ENCODE assay signal across 1 cellular context in the genomic region with DNA sequence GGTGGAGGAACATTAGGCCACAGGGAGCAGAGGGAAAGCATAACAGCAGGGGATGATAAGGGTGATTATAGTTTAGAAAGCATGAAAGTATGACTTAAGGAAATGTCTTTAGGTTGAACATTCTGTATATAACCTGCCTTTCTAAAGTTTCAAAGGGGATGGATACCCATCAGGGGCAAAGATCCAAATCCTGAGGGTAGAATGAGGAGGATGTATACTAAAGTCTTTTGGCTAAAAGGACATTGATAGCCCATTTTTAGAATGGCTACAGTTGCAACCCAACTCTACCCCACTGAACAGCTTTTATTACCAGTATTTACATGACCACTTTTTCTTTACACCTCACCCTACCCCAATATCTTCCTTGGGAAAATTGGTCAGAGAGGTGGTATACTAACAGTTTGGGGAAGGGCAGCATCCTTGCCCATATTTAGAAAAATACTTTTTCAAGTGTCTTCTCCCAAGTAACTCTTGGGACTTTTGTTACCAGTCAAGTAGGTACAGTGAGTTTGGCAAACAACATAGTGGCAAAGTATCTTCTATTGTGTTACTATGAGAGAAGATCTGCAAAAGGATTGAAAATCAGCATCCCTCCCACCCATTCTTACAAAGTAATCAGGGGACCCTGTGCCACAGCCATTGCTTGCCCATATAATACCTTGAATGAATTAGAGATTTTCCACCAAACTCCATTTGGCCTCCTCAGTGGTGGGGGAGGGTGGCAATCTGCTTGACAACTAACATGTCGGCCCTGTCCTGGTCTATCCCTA.
TF ChIP-seq lines count a peak whose summit lies in the region.

No MANE protein-coding gene starts in this region.

TF ChIP-seq in K562, 482 proteins besides CTCF, POLR2A, EP300 and RAD21:
- TF ChIP-seq FOXK2 (conservative IDR thresholded peaks at IDR 0.05 in 1 of 2, IDR thresholded peaks at IDR 0.05 in 1 of 2; ENCODE audit: low read depth in 2 of 2) = no peak
- peak; percentile 21 for TF ChIP-seq E2F8 (IDR thresholded peaks at IDR 0.05; ENCODE audit: low read depth, partially characterized antibody)
- TF ChIP-seq, protein P1, sequence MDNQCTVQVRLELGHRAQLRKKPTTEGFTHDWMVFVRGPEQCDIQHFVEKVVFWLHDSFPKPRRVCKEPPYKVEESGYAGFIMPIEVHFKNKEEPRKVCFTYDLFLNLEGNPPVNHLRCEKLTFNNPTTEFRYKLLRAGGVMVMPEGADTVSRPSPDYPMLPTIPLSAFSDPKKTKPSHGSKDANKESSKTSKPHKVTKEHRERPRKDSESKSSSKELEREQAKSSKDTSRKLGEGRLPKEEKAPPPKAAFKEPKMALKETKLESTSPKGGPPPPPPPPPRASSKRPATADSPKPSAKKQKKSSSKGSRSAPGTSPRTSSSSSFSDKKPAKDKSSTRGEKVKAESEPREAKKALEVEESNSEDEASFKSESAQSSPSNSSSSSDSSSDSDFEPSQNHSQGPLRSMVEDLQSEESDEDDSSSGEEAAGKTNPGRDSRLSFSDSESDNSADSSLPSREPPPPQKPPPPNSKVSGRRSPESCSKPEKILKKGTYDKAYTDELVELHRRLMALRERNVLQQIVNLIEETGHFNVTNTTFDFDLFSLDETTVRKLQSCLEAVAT (IDR thresholded peaks at IDR 0.05) = no peak
- TF ChIP-seq HNRNPL (IDR thresholded peaks at IDR 0.05; ENCODE audit: low read depth, low read length) = no peak
- TF ChIP-seq NFIX (CRISPR knock-in tag; IDR thresholded peaks at IDR 0.05; ENCODE audit: low read depth) = no peak
- peak; percentile 36 for TF ChIP-seq RBM22 (IDR thresholded peaks at IDR 0.05; ENCODE audit: low read depth, low read length, poor library complexity, severe bottlenecking)
- TF ChIP-seq RBFOX2 (IDR thresholded peaks at IDR 0.05; ENCODE audit: low read depth, low read length) = peak; percentile 55
- no peak for TF ChIP-seq TOE1 (IDR thresholded peaks at IDR 0.05; ENCODE audit: borderline replicate concordance)
- no peak for TF ChIP-seq TOE1 (CRISPR knock-in tag; IDR thresholded peaks at IDR 0.05; ENCODE audit: borderline replicate concordance, low read depth)
- TF ChIP-seq ZNF79 (CRISPR knock-in tag; IDR thresholded peaks at IDR 0.05; ENCODE audit: low read depth) = no peak
- TF ChIP-seq POLR2H (tag; IDR thresholded peaks at IDR 0.05; ENCODE audit: low read depth) = peak; percentile 41; the same call in 1 of the 2 replicates
- TF ChIP-seq THRB (CRISPR knock-in tag; conservative IDR thresholded peaks at IDR 0.05) = peak; percentile 95
- peak; percentile 64 for TF ChIP-seq FIP1L1 (IDR thresholded peaks at IDR 0.05; ENCODE audit: low read depth, low read length, poor library complexity, severe bottlenecking)
- TF ChIP-seq POLR2B (IDR thresholded peaks at IDR 0.05; ENCODE audit: low read depth, partially characterized antibody) = peak; percentile 4
- TF ChIP-seq NR2C2 (CRISPR knock-in tag; IDR thresholded peaks at IDR 0.05) = no peak
- no peak for TF ChIP-seq NR2C2 (tag; IDR thresholded peaks at IDR 0.05)
- TF ChIP-seq CHD2 (IDR thresholded peaks at IDR 0.05; ENCODE audit: low read depth, low read length) = 0 out of 2 replicates have a peak, but pooled peaks have one; percentile 23
- no peak for TF ChIP-seq HNRNPH1 (optimal IDR thresholded peaks at IDR 0.05; ENCODE audit: low read depth, low read length)
- TF ChIP-seq, protein P2, sequence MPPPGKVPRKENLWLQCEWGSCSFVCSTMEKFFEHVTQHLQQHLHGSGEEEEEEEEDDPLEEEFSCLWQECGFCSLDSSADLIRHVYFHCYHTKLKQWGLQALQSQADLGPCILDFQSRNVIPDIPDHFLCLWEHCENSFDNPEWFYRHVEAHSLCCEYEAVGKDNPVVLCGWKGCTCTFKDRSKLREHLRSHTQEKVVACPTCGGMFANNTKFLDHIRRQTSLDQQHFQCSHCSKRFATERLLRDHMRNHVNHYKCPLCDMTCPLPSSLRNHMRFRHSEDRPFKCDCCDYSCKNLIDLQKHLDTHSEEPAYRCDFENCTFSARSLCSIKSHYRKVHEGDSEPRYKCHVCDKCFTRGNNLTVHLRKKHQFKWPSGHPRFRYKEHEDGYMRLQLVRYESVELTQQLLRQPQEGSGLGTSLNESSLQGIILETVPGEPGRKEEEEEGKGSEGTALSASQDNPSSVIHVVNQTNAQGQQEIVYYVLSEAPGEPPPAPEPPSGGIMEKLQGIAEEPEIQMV (tag; conservative IDR thresholded peaks at IDR 0.05; ENCODE audit: low read depth) = no peak
- TF ChIP-seq POLR2G (IDR thresholded peaks at IDR 0.05; ENCODE audit: low read depth, low read length) = peak; percentile 74
- TF ChIP-seq EZH2 (IDR thresholded peaks at IDR 0.05; ENCODE audit: borderline replicate concordance, low read depth, low read length) = no peak
